ENCODE assay signal across 8 cellular contexts in genomic region chr15:100920516-100921135, GRCh38. TPM values are rescaled to one million over a fixed set of nuclear protein-coding genes. Genes with fewer than 3 reads are reported as not detected.
DNase-seq lines count a peak whose midpoint lies in the region; ATAC-seq and TF ChIP-seq lines count a peak whose summit lies in the region.

No MANE protein-coding gene starts in this region.

- H3K36me3 ChIP-seq in HAP-1 (replicated peaks) (peaks cover 6% of the 10 kb centered on the region), BE2C (no peaks in the 10 kb centered on the region)
- H3K36me3 ChIP-seq in naive thymus-derived CD4-positive, alpha-beta T cell (ENCODE audit: control insufficient read depth in 2 of 3, insufficient read depth in 3 of 3, low read length in 3 of 3), result no peaks in the 10 kb centered on the region

- H3K4me1 Mint-ChIP-seq in activated naive CD8-positive, alpha-beta T cell treated with anti-CD3 and anti-CD28 coated beads for 36 hours, result peaks cover 22% of the 10 kb centered on the region
- peaks cover 9 to 29% (median 18%) of the 10 kb centered on the region in 7 donors for H3K4me1 Mint-ChIP-seq in naive thymus-derived CD4-positive, alpha-beta T cell

- no peaks in the 10 kb centered on the region for H3K36me3 Mint-ChIP-seq in activated naive CD8-positive, alpha-beta T cell treated with anti-CD3 and anti-CD28 coated beads for 36 hours
- H3K36me3 Mint-ChIP-seq in naive thymus-derived CD4-positive, alpha-beta T cell, result no peaks in the 10 kb centered on the region

- peak overlapping the region; percentile 56 for H3K4me3 ChIP-seq in HAP-1
- H3K4me3 ChIP-seq in naive thymus-derived CD4-positive, alpha-beta T cell (ENCODE audit: low read length), result no peak overlapping the region
- no peak overlapping the region for H3K4me3 ChIP-seq in BE2C (ENCODE audit: low read depth, low read length)

- no peak overlapping the region for H3K27ac Mint-ChIP-seq in activated naive CD8-positive, alpha-beta T cell treated with anti-CD3 and anti-CD28 coated beads for 36 hours
- no peak overlapping the region for H3K27ac Mint-ChIP-seq in naive thymus-derived CD4-positive, alpha-beta T cell

- TF ChIP-seq CTCF in BE2C (IDR thresholded peaks at IDR 0.05; ENCODE audit: low read depth, low read length), result no peak

- H3K27ac ChIP-seq in naive thymus-derived CD4-positive, alpha-beta T cell (ENCODE audit: low read depth, low read length), result no peak overlapping the region

- H3K9me3 ChIP-seq in HAP-1 (no peaks in the 10 kb centered on the region), BE2C (no peaks in the 10 kb centered on the region)
- H3K9me3 ChIP-seq in naive thymus-derived CD4-positive, alpha-beta T cell (ENCODE audit: control insufficient read depth in 2 of 3, low read length in 3 of 3), result no peaks in the 10 kb centered on the region

- peak; percentile 43 for DNase-seq in ELF-1 (ENCODE audit: low read depth, low spot score)
- no peak for DNase-seq in HAP-1 (ENCODE audit: low spot score in 2 of 2)
- DNase-seq in activated naive CD8-positive, alpha-beta T cell treated with anti-CD3 and anti-CD28 coated beads for 36 hours, result no peak
- DNase-seq in naive thymus-derived CD4-positive, alpha-beta T cell, result no peak
- DNase-seq in BE2C, result no peak
- DNase-seq in kidney tubule cell (ENCODE audit: low spot score), result no peak
- DNase-seq in head of caudate nucleus, result no peak
- DNase-seq in NK-92 treated with Interleukin-12 subunit alpha and Interleukin-12 subunit beta, amount 100 ng/mL, for 24 hours (lab: John Stamatoyannopoulos, UW), result no peak

- peak overlapping the region; percentile 30 for H3K4me3 Mint-ChIP-seq in activated naive CD8-positive, alpha-beta T cell treated with anti-CD3 and anti-CD28 coated beads for 36 hours
- peak overlapping the region; percentile 3 to 75 (median 60) for H3K4me3 Mint-ChIP-seq in naive thymus-derived CD4-positive, alpha-beta T cell

- no peak for ATAC-seq in naive thymus-derived CD4-positive, alpha-beta T cell

- intact Hi-C loops in naive thymus-derived CD4-positive, alpha-beta T cell (cut with micrococcal nuclease), result loop anchor here in 1 of 2 donors (10.0 kb wide), 1 partner anchor 354 kb away; the partner anchor contains the start of gene SELENOS
- intact Hi-C loops in head of caudate nucleus (cut with DNase I), result no loop called here

- H3K4me1 ChIP-seq in HAP-1, result peaks cover 12% of the 10 kb centered on the region
- no peaks in the 10 kb centered on the region for H3K4me1 ChIP-seq in naive thymus-derived CD4-positive, alpha-beta T cell (ENCODE audit: control insufficient read depth in 2 of 2, insufficient read depth in 2 of 2, low read length in 2 of 2)
- no peaks in the 10 kb centered on the region for H3K4me1 ChIP-seq in BE2C

- in situ Hi-C loops in HAP-1 (cut with MboI; ENCODE audit: low sequenced_read_pairs), result loop anchor here (25.0 kb wide), 1 partner anchor 342 kb away; the partner anchor contains the start of gene CHSY1

- POLR2A ChIA-PET in naive thymus-derived CD4-positive, alpha-beta T cell (lab: Charles Lee), result no interaction called here

- H3K27me3 Mint-ChIP-seq in activated naive CD8-positive, alpha-beta T cell treated with anti-CD3 and anti-CD28 coated beads for 36 hours, result peaks cover 59% of the 10 kb centered on the region
- H3K27me3 Mint-ChIP-seq in naive thymus-derived CD4-positive, alpha-beta T cell, result peaks cover 55 to 75% (median 70%) of the 10 kb centered on the region in 5 donors

- H3K9me3 Mint-ChIP-seq in activated naive CD8-positive, alpha-beta T cell treated with anti-CD3 and anti-CD28 coated beads for 36 hours, result no peaks in the 10 kb centered on the region
- H3K9me3 Mint-ChIP-seq in naive thymus-derived CD4-positive, alpha-beta T cell, result no peaks in the 10 kb centered on the region

- CTCF ChIA-PET in naive thymus-derived CD4-positive, alpha-beta T cell (lab: Charles Lee), result interaction anchor here (0.6 kb wide), 1 partner anchor 91 kb away, joined by 3 read pairs; no protein-coding TSS in a partner anchor

- H3K27me3 ChIP-seq in HAP-1 (ENCODE audit: low read depth) (no peaks in the 10 kb centered on the region), BE2C (peaks cover 52% of the 10 kb centered on the region)
- peaks cover 0 to 16% of the 10 kb centered on the region in 2 donors for H3K27me3 ChIP-seq in naive thymus-derived CD4-positive, alpha-beta T cell (ENCODE audit: control insufficient read depth in 2 of 2, insufficient read depth in 2 of 2, low read length in 2 of 2)

RNA-seq across cellular contexts. Expression of gene LRRK1, which starts 1.5 kb away (rescaled TPM):
- under 1 TPM; 0.29 to 0.30 TPM for total RNA-seq in activated naive CD8-positive, alpha-beta T cell treated with anti-CD3 and anti-CD28 coated beads for 36 hours
- 10 to 100 TPM in 1 of 5 experiments, 1 to 10 TPM in 1, under 1 TPM in 3; 0.54 to 15.1 (median 0.60) TPM for total RNA-seq in naive thymus-derived CD4-positive, alpha-beta T cell
- polyA plus RNA-seq in naive thymus-derived CD4-positive, alpha-beta T cell, result not detected
- 0.09 TPM for polyA plus RNA-seq in BE2C (2012; ENCODE audit: insufficient read depth, insufficient read length, low read depth)

RNA-seq across cellular contexts. Expression of gene ALDH1A3, which starts 41.0 kb away (rescaled TPM):
- total RNA-seq in activated naive CD8-positive, alpha-beta T cell treated with anti-CD3 and anti-CD28 coated beads for 36 hours, result not detected
- not detected for total RNA-seq in naive thymus-derived CD4-positive, alpha-beta T cell
- not detected for polyA plus RNA-seq in naive thymus-derived CD4-positive, alpha-beta T cell
- polyA plus RNA-seq in BE2C (2012; ENCODE audit: insufficient read depth, insufficient read length, low read depth), result not detected
